In genomic region chr4:177508662-177509061, GRCh38 we compare ENCODE assay signal across 27 cellular contexts.
"Had no signal": no experiment of that assay in that cellular context is flagged by ENCODE, and none has a peak within 500 bp of the region (broad histone marks: within the 10 kb centered on the region; RNA-seq: fewer than 3 reads in every experiment).

No MANE protein-coding gene starts in this region.

- H3K27me3 ChIP-seq: stomach, suprapubic skin, testis, thyroid gland, tibial artery, tibial nerve, transverse colon, upper lobe of left lung, upper lobe of right lung, uterus, vagina had no signal

- H3K36me3 ChIP-seq: stomach, suprapubic skin, thoracic aorta, thyroid gland, tibial artery, tibial nerve, transverse colon, upper lobe of left lung, upper lobe of right lung, uterus, vagina had no signal

- H3K9me3 ChIP-seq: stomach, suprapubic skin, testis, thoracic aorta, thyroid gland, tibial artery, transverse colon, upper lobe of left lung, upper lobe of right lung, uterus, vagina had no signal

- H3K4me3 ChIP-seq: stomach, suprapubic skin, testis, thoracic aorta, thyroid gland, tibial artery, tibial nerve, transverse colon, upper lobe of left lung, upper lobe of right lung, uterus, vagina had no signal

- FAIRE-seq: urothelium cell line had no signal

- H3K4me1 ChIP-seq: testis, thyroid gland, tibial artery, tibial nerve, upper lobe of left lung, upper lobe of right lung, uterus had no signal

- ATAC-seq: stimulated activated effector memory CD8-positive, alpha-beta T cell treated with anti-CD3 and anti-CD28 coated beads, Interleukin-12 subunit alpha, Interleukin-12 subunit beta, amount 100 ng/mL, for 72 hours; stimulated activated memory B cell treated with anti-CD40 and anti-IgM and Interleukin-4, amounts not matched to agents 10 μg/mL and 1 μg/mL and 100 μg/mL, for 72 hours; stimulated activated naive B cell treated with anti-CD40 and anti-IgM and Interleukin-4, amounts not matched to agents 10 μg/mL and 1 μg/mL and 100 μg/mL, for 72 hours; stimulated activated naive CD8-positive, alpha-beta T cell treated with anti-CD3 and anti-CD28 coated beads, Interleukin-15, amount 100 ng/mL, for 72 hours; stimulated activated naive CD8-positive, alpha-beta T cell treated with anti-CD3 and anti-CD28 coated beads, Interleukin-15, Interleukin-2, amounts not matched to agents 100 U/mL and 50 U/mL, for 24 hours; upper lobe of right lung had no signal

- DNase-seq: stimulated activated CD4-positive, alpha-beta T cell treated with anti-CD3 and anti-CD28 coated beads, Interleukin-2, amount 100 ng/mL, for 48 hours; stimulated activated CD4-positive, alpha-beta T cell treated with anti-CD3 and anti-CD28 coated beads, Interleukin-4, amount 100 ng/mL, for 1 hour; stimulated activated CD4-positive, alpha-beta T cell treated with anti-CD3 and anti-CD28 coated beads, Interleukin-4, amount 100 ng/mL, for 24 hours; stimulated activated CD4-positive, alpha-beta T cell treated with anti-CD3 and anti-CD28 coated beads, Interleukin-4, amount 100 ng/mL, for 4 hours; stimulated activated CD8-positive, alpha-beta memory T cell treated with anti-CD3 and anti-CD28 coated beads, Interleukin-4, amount 100 ng/mL, for 48 hours; stimulated activated naive B cell treated with anti-CD40 and anti-IgM and Interleukin-4, amounts not matched to agents 10 μg/mL and 1 μg/mL and 100 μg/mL, for 72 hours; stimulated activated naive CD4-positive, alpha-beta T cell; stimulated activated naive CD4-positive, alpha-beta T cell treated with Interleukin-2 at 50 U/mL for 16 hours; stimulated activated naive CD8-positive, alpha-beta T cell treated with anti-CD3 and anti-CD28 coated beads, Interleukin-15, amount 100 ng/mL, for 72 hours; stimulated activated naive CD8-positive, alpha-beta T cell treated with anti-CD3 and anti-CD28 coated beads, Interleukin-15, Interleukin-2, amounts not matched to agents 100 U/mL and 50 U/mL, for 24 hours; stomach; substantia nigra; testis; thyroid gland; tibial artery; transverse colon; trophoblast cell; upper lobe of left lung; upper lobe of right lung; uterus had no signal

- H3K27ac ChIP-seq: stomach, suprapubic skin, testis, thoracic aorta, thyroid gland, tibial artery, tibial nerve, transverse colon, upper lobe of left lung, upper lobe of right lung, uterus, vagina had no signal
